Comparison of ENCODE assay signal across 8 cellular contexts in genomic region chr20:44475694-44476560, GRCh38. TPM values are rescaled to one million over a fixed set of nuclear protein-coding genes. Genes with fewer than 3 reads are reported as not detected.
DNase-seq lines count a peak whose midpoint lies in the region; ATAC-seq and TF ChIP-seq lines count a peak whose summit lies in the region.

TSS of gene TTPAL (plus strand) at chr20:44475874. CDS start at chr20:44480000, 4,126 bp downstream.

- no TSS peak for BruUV-seq in IMR-90 (replicated peaks; lab: Mats Ljungman, UMichigan)

- H3K4me3 ChIP-seq in IMR-90 (ENCODE audit: insufficient read depth, low read depth, low read length) (peak within 1 kb of the TSS; percentile 87), epithelial cell of proximal tubule (ENCODE audit: low read depth, low read length) (peak within 1 kb of the TSS; percentile 90), mucosa of rectum (ENCODE audit: low read length in 2 of 2) (peak within 1 kb of the TSS; percentile 76 to 92)

- 0% methylated on average over 18 of the region's 55 CpGs; no CpG with 5 or more reads in 1 of the 2 experiments for WGBS in IMR-90 (ENCODE audit: extremely low coverage in 2 of 2, insufficient read length in 1 of 2), 2 experiments

- H3K4me1 ChIP-seq in IMR-90 (ENCODE audit: control insufficient read depth, insufficient read depth, low read length): peaks cover 4% of the 10 kb centered on the region; the same call in 1 of the 2 replicates
- H3K4me1 ChIP-seq in mucosa of rectum (ENCODE audit: control insufficient read depth in 2 of 2, insufficient read depth in 2 of 2, low read length in 2 of 2): peaks cover 11 to 13% of the 10 kb centered on the region in 2 donors

- H3K18ac ChIP-seq in IMR-90 (ENCODE audit: low read depth, low read length): peak within 1 kb of the TSS; percentile 77

- H3K4me2 ChIP-seq in IMR-90 (ENCODE audit: low read depth, low read length): peak within 1 kb of the TSS; percentile 97

- peak within 1 kb of the TSS; percentile 97 for H3K14ac ChIP-seq in IMR-90 (replicated peaks; ENCODE audit: low read depth, low read length)

- peak within 1 kb of the TSS; percentile 84 for H3K23ac ChIP-seq in IMR-90 (ENCODE audit: low read depth, low read length)

- intact Hi-C loops in IMR-90 (cut with micrococcal nuclease): loop anchor here (1.0 kb wide), 1 partner anchor 134 kb away; no protein-coding TSS in a partner anchor

- dilution Hi-C loops in IMR-90 (cut with HindIII; ENCODE audit: low sequenced_read_pairs, unreplicated experiment): no loop called here

- peak within 1 kb of the TSS; percentile 91 for H4K5ac ChIP-seq in IMR-90 (ENCODE audit: low read depth, low read length)

- TF ChIP-seq RAD21 in IMR-90 (IDR thresholded peaks at IDR 0.05; ENCODE audit: low read length): peak; percentile 34

- H3K9me3 ChIP-seq in IMR-90 (ENCODE audit: control insufficient read depth, insufficient read depth, low read length): no peaks in the 10 kb centered on the region
- no peaks in the 10 kb centered on the region for H3K9me3 ChIP-seq in mucosa of rectum (ENCODE audit: control insufficient read depth in 2 of 2, low read length in 2 of 2)

- H4K91ac ChIP-seq in IMR-90 (ENCODE audit: insufficient read depth, low read depth, low read length): peak within 1 kb of the TSS; percentile 92

- H2AK5ac ChIP-seq in IMR-90 (ENCODE audit: low read depth, low read length): peak within 1 kb of the TSS; percentile 92

- peak within 1 kb of the TSS; percentile 46 for H3K56ac ChIP-seq in IMR-90 (ENCODE audit: extremely low read depth, insufficient read depth, low read length)

- H4K8ac ChIP-seq in IMR-90 (ENCODE audit: low read depth in 2 of 2, low read length in 2 of 2): peak within 1 kb of the TSS; percentile 77 to 97

- peak within 1 kb of the TSS; percentile 90 for H3K27ac ChIP-seq in IMR-90 (ENCODE audit: insufficient read depth, low read length)
- H3K27ac ChIP-seq in mucosa of rectum (ENCODE audit: low read depth in 2 of 2, low read length in 2 of 2): peak within 1 kb of the TSS; percentile 76 to 88

- H3K9ac ChIP-seq in IMR-90 (ENCODE audit: low read depth, low read length) (peak within 1 kb of the TSS; percentile 92), mucosa of rectum (ENCODE audit: low read depth in 1 of 2, low read length in 2 of 2) (peak within 1 kb of the TSS; percentile 91)

- H3K79me1 ChIP-seq in IMR-90 (ENCODE audit: low read depth in 1 of 2, low read length in 2 of 2): peaks cover 20 to 43% of the 10 kb centered on the region in 2 experiments

- no peak within 1 kb of the TSS; the same call in 2 of the 3 replicates for H2BK15ac ChIP-seq in IMR-90 (ENCODE audit: low read depth, low read length)

- H2BK120ac ChIP-seq in IMR-90 (ENCODE audit: low read depth, low read length): peak within 1 kb of the TSS; percentile 53

- POLR2A ChIA-PET in IMR-90 (lab: Charles Lee; ENCODE audit: unreplicated experiment): no interaction called here

- H2AK9ac ChIP-seq in IMR-90 (replicated peaks; ENCODE audit: low read depth, low read length, poor library complexity): peak within 1 kb of the TSS; percentile 97

- TF ChIP-seq CTCF in IMR-90 (conservative IDR thresholded peaks at IDR 0.05; ENCODE audit: low read depth, low read length) (peak; percentile 38), epithelial cell of proximal tubule (conservative IDR thresholded peaks at IDR 0.05; ENCODE audit: low read depth, low read length) (peak; percentile 42)

- peak; percentile 96 for TF ChIP-seq POLR2A in IMR-90 (IDR thresholded peaks at IDR 0.05; ENCODE audit: low read depth, low read length)

- H2BK20ac ChIP-seq in IMR-90 (ENCODE audit: low read depth, low read length): peak within 1 kb of the TSS; percentile 10; the same call in 1 of the 2 replicates

- H3K36me3 ChIP-seq in IMR-90 (ENCODE audit: control insufficient read depth, insufficient read depth, low read length): peaks cover 11% of the 10 kb centered on the region
- peaks cover 5 to 9% of the 10 kb centered on the region in 2 donors for H3K36me3 ChIP-seq in mucosa of rectum (ENCODE audit: control insufficient read depth in 2 of 2, insufficient read depth in 2 of 2, low read length in 2 of 2)

- no peaks in the 10 kb centered on the region for H3K27me3 ChIP-seq in IMR-90 (ENCODE audit: control insufficient read depth, insufficient read depth, low read length)
- no peaks in the 10 kb centered on the region for H3K27me3 ChIP-seq in mucosa of rectum (ENCODE audit: control insufficient read depth in 2 of 2, insufficient read depth in 2 of 2, low read length in 2 of 2)

- ATAC-seq in GM21529 (IDR thresholded peaks at IDR 0.05; ENCODE audit: unreplicated experiment) (peak; percentile 91), IMR-90 (ENCODE audit: low read depth) (peak; percentile 97)

- CTCF ChIA-PET in IMR-90 (lab: Yijun Ruan, JAX): interaction anchor here (0.6 to 0.7 kb wide), 2 partner anchors 132 to 1564 kb away, joined by 4 to 6 read pairs; no protein-coding TSS in a partner anchor

- DNase-seq in DMS 273 treated with DMSO at 0.1 percent for 48 hours (lab: John Stamatoyannopoulos, UW) (peak; percentile 53), IMR-90 (peak; percentile 82), OCI-M1 (lab: John Stamatoyannopoulos, UW) (peak; percentile 92), activated T-cell treated with anti-CD3 and anti-CD28 coated beads for 4 hours (peak; percentile 90), epithelial cell of proximal tubule (ENCODE audit: low read depth) (no peak)
- DNase-seq in stimulated activated CD8-positive, alpha-beta memory T cell treated with anti-CD3 and anti-CD28 coated beads, Interleukin-4, amount 100 ng/mL, for 4 hours (ENCODE audit: low read depth in 2 of 2, low spot score in 1 of 2): peak; percentile 78 to 80

- H2AFZ ChIP-seq in IMR-90 (replicated peaks; ENCODE audit: low read length, poor library complexity): peak within 1 kb of the TSS; percentile 88

- peak within 1 kb of the TSS; percentile 92 for H3K4ac ChIP-seq in IMR-90 (ENCODE audit: low read depth, low read length)

- in situ Hi-C loops in IMR-90 (cut with MboI; ENCODE audit: low sequenced_read_pairs): loop anchor here (10.0 to 25.0 kb wide), 3 partner anchors 139 to 1311 kb away; partner anchors contain the start of genes DNTTIP1, OSER1 and WFDC3

- H3K9me1 ChIP-seq in IMR-90 (ENCODE audit: insufficient read depth, low read length): peaks cover 14% of the 10 kb centered on the region; the same call in 1 of the 2 replicates

- H2BK5ac ChIP-seq in IMR-90 (ENCODE audit: low read depth, low read length, poor library complexity, severe bottlenecking): peak within 1 kb of the TSS; percentile 84

- H4K20me1 ChIP-seq in IMR-90 (ENCODE audit: insufficient read depth, low read length): no peaks in the 10 kb centered on the region; the same call in 1 of the 2 replicates

TF ChIP-seq in IMR-90, 13 proteins besides CTCF, POLR2A, EP300 and RAD21:
- peak; percentile 89; the same call in 1 of the 2 replicates for TF ChIP-seq MAZ (IDR thresholded peaks at IDR 0.05; ENCODE audit: borderline replicate concordance, low read depth, low read length)
- TF ChIP-seq NFE2L2 (IDR thresholded peaks at IDR 0.05; ENCODE audit: low read depth, low read length): 0 out of 2 replicates have a peak, but pooled peaks have one; percentile 9
- peak; percentile 71; the same call in 1 of the 2 replicates for TF ChIP-seq MXI1 (IDR thresholded peaks at IDR 0.05; ENCODE audit: borderline replicate concordance, low read depth, low read length)
- 0 out of 2 replicates have a peak, but pooled peaks have one; percentile 21 for TF ChIP-seq ELK1 (IDR thresholded peaks at IDR 0.05; ENCODE audit: borderline replicate concordance, low read depth, low read length)
- TF ChIP-seq USF2 (IDR thresholded peaks at IDR 0.05; ENCODE audit: low read depth, low read length): peak; percentile 9; the same call in 1 of the 2 replicates
- no peak for TF ChIP-seq CHD1 (IDR thresholded peaks at IDR 0.05; ENCODE audit: low read depth, low read length)
- TF ChIP-seq RCOR1 (IDR thresholded peaks at IDR 0.05; ENCODE audit: insufficient replicate concordance, low read length): no peak
- TF ChIP-seq SMC3 (IDR thresholded peaks at IDR 0.05; ENCODE audit: low read depth, low read length): peak; percentile 39

RNA-seq across cellular contexts. Expression of gene TTPAL, which starts in this region (rescaled TPM):
- total RNA-seq in IMR-90 (2012; rRNA removed) (8.2 and 11.9 TPM in 2 replicates), epithelial cell of proximal tubule (7.9 and 11.0 TPM in 2 replicates)
- polyA plus RNA-seq in IMR-90 (2012; rRNA removed): 18.1 and 18.8 TPM in 2 replicates
- polyA plus RNA-seq in IMR-90 (2012; cell fraction: cytosol; rRNA removed): 8.8 and 17.5 TPM in 2 replicates
- polyA plus RNA-seq in IMR-90 (2012; cell fraction: nucleus; rRNA removed; ENCODE audit: low replicate concordance): 17.9 and 18.6 TPM in 2 replicates
